ENCODE assay signal across 1 cellular context in the genomic region with DNA sequence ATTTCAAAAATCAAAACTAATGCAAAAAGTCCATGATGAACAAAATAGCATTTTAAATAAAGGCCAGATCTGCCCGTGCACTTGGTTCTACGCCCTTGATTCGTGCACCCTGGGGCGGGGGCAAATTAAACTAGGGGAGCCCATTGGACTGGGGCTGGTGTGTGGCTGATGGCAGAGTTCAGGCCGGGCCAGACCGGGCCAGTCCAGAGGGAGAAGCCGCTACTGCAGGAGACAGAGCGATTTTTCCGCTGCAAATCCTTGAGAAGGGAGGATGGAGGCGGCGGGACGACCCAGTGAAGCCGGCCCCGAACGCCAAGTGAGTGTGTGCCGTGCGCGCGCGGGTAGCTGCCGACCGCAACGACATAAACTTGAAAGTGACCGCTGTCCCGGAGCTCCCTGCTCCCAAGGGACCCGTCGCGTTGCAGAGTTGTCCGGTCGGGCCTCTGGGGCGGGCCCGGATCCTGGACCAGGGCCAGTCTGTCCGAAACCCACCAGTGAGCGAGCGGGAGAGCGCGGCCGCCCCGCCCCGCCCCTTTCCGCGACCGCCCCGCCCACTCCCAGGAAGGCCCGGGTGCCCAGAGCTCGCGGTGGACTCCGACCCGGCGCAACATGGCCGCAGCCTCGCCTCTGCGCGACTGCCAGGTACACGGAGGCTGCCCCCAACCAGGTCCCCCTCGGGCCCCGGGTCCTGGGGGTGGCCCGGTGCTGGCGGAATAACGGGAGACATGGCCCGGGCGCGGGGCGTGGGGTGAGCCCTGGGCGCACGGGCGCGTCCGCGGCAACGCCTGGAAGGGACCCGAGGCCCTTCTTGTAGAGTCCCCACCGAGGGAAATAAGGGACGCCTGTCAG.
TF ChIP-seq lines count a peak whose summit lies in the region.

A gene (plus strand): TSS at position 578 of the 849 bp plus-strand sequence. CDS start 32 bp downstream, at position 610.

TF ChIP-seq in HEK293, 187 proteins besides CTCF, POLR2A, EP300 and RAD21 (continued from another document and continues in another):
- TF ChIP-seq, protein P1, sequence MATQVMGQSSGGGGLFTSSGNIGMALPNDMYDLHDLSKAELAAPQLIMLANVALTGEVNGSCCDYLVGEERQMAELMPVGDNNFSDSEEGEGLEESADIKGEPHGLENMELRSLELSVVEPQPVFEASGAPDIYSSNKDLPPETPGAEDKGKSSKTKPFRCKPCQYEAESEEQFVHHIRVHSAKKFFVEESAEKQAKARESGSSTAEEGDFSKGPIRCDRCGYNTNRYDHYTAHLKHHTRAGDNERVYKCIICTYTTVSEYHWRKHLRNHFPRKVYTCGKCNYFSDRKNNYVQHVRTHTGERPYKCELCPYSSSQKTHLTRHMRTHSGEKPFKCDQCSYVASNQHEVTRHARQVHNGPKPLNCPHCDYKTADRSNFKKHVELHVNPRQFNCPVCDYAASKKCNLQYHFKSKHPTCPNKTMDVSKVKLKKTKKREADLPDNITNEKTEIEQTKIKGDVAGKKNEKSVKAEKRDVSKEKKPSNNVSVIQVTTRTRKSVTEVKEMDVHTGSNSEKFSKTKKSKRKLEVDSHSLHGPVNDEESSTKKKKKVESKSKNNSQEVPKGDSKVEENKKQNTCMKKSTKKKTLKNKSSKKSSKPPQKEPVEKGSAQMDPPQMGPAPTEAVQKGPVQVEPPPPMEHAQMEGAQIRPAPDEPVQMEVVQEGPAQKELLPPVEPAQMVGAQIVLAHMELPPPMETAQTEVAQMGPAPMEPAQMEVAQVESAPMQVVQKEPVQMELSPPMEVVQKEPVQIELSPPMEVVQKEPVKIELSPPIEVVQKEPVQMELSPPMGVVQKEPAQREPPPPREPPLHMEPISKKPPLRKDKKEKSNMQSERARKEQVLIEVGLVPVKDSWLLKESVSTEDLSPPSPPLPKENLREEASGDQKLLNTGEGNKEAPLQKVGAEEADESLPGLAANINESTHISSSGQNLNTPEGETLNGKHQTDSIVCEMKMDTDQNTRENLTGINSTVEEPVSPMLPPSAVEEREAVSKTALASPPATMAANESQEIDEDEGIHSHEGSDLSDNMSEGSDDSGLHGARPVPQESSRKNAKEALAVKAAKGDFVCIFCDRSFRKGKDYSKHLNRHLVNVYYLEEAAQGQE (tag by site-specific recombination; IDR thresholded peaks at IDR 0.05) = peak; percentile 38; the same call in 1 of the 2 replicates
- no peak for TF ChIP-seq SCRT1 (tag by site-specific recombination; IDR thresholded peaks at IDR 0.05; ENCODE audit: borderline replicate concordance)
- TF ChIP-seq, protein P2, sequence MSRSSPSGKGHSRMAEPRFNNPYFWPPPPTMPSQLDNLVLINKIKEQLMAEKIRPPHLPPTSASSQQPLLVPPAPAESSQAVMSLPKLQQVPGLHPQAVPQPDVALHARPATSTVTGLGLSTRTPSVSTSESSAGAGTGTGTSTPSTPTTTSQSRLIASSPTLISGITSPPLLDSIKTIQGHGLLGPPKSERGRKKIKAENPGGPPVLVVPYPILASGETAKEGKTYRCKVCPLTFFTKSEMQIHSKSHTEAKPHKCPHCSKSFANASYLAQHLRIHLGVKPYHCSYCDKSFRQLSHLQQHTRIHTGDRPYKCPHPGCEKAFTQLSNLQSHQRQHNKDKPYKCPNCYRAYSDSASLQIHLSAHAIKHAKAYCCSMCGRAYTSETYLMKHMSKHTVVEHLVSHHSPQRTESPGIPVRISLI (tag by site-specific recombination; IDR thresholded peaks at IDR 0.05) = no peak
- no peak for TF ChIP-seq HOXD13 (CRISPR knock-in tag; IDR thresholded peaks at IDR 0.05; ENCODE audit: borderline replicate concordance)
- TF ChIP-seq, protein P3, sequence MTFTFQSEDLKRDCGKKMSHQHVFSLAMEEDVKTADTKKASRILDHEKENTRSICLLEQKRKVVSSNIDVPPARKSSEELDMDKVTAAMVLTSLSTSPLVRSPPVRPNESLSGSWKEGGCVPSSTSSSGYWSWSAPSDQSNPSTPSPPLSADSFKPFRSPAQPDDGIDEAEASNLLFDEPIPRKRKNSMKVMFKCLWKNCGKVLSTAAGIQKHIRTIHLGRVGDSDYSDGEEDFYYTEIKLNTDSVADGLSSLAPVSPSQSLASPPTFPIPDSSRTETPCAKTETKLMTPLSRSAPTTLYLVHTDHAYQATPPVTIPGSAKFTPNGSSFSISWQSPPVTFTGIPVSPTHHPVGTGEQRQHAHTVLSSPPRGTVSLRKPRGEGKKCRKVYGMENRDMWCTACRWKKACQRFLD (tag by site-specific recombination; IDR thresholded peaks at IDR 0.05) = no peak
- no peak for TF ChIP-seq ZNF221 (tag by site-specific recombination; IDR thresholded peaks at IDR 0.05; ENCODE audit: borderline replicate concordance)
- TF ChIP-seq, protein P4, sequence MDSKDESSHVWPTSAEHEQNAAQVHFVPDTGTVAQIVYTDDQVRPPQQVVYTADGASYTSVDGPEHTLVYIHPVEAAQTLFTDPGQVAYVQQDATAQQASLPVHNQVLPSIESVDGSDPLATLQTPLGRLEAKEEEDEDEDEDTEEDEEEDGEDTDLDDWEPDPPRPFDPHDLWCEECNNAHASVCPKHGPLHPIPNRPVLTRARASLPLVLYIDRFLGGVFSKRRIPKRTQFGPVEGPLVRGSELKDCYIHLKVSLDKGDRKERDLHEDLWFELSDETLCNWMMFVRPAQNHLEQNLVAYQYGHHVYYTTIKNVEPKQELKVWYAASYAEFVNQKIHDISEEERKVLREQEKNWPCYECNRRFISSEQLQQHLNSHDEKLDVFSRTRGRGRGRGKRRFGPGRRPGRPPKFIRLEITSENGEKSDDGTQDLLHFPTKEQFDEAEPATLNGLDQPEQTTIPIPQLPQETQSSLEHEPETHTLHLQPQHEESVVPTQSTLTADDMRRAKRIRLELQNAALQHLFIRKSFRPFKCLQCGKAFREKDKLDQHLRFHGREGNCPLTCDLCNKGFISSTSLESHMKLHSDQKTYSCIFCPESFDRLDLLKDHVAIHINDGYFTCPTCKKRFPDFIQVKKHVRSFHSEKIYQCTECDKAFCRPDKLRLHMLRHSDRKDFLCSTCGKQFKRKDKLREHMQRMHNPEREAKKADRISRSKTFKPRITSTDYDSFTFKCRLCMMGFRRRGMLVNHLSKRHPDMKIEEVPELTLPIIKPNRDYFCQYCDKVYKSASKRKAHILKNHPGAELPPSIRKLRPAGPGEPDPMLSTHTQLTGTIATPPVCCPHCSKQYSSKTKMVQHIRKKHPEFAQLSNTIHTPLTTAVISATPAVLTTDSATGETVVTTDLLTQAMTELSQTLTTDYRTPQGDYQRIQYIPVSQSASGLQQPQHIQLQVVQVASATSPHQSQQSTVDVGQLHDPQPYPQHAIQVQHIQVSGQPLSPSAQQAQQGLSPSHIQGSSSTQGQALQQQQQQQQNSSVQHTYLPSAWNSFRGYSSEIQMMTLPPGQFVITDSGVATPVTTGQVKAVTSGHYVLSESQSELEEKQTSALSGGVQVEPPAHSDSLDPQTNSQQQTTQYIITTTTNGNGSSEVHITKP (tag by site-specific recombination; IDR thresholded peaks at IDR 0.05) = peak; percentile 76
- no peak for TF ChIP-seq ZNF837 (tag by site-specific recombination; IDR thresholded peaks at IDR 0.05)
- no peak for TF ChIP-seq ZNF211 (tag by site-specific recombination; IDR thresholded peaks at IDR 0.05; ENCODE audit: low read depth)
- TF ChIP-seq ZSCAN30 (tag by site-specific recombination; IDR thresholded peaks at IDR 0.05) = peak; percentile 71
- TF ChIP-seq ZBTB48 (tag by site-specific recombination; IDR thresholded peaks at IDR 0.05) = peak; percentile 62
- TF ChIP-seq ZFP37 (tag by site-specific recombination; IDR thresholded peaks at IDR 0.05) = peak; percentile 59; the same call in 1 of the 2 replicates
- TF ChIP-seq ZNF10 (tag by site-specific recombination; IDR thresholded peaks at IDR 0.05) = no peak
- TF ChIP-seq ZNF423 (tag by site-specific recombination; IDR thresholded peaks at IDR 0.05) = peak; percentile 93
- TF ChIP-seq ZNF830 (tag by site-specific recombination; IDR thresholded peaks at IDR 0.05; ENCODE audit: low read depth) = no peak
- TF ChIP-seq WT1 (tag by site-specific recombination; IDR thresholded peaks at IDR 0.05) = peak; percentile 53; the same call in 1 of the 2 replicates
- TF ChIP-seq ZNF561 (tag by site-specific recombination; IDR thresholded peaks at IDR 0.05; ENCODE audit: borderline replicate concordance) = no peak
- TF ChIP-seq ZNF174 (tag by site-specific recombination; IDR thresholded peaks at IDR 0.05) = no peak
- no peak for TF ChIP-seq ZNF529 (tag by site-specific recombination; IDR thresholded peaks at IDR 0.05; ENCODE audit: insufficient replicate concordance)
- TF ChIP-seq ZNF19 (tag by site-specific recombination; IDR thresholded peaks at IDR 0.05; ENCODE audit: low read depth) = no peak
- TF ChIP-seq, protein P5, sequence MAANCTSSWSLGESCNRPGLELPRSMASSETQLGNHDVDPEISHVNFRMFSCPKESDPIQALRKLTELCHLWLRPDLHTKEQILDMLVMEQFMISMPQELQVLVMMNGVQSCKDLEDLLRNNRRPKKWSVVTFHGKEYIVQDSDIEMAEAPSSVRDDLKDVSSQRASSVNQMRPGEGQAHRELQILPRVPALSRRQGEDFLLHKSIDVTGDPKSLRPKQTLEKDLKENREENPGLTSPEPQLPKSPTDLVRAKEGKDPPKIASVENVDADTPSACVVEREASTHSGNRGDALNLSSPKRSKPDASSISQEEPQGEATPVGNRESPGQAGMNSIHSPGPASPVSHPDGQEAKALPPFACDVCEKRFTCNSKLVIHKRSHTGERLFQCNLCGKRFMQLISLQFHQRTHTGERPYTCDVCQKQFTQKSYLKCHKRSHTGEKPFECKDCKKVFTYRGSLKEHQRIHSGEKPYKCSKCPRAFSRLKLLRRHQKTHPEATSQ (tag by site-specific recombination; IDR thresholded peaks at IDR 0.05) = no peak; the same call in 1 of the 2 replicates
- TF ChIP-seq ZNF629 (tag by site-specific recombination; IDR thresholded peaks at IDR 0.05) = peak; percentile 40; the same call in 1 of the 2 replicates
- TF ChIP-seq, protein P6, sequence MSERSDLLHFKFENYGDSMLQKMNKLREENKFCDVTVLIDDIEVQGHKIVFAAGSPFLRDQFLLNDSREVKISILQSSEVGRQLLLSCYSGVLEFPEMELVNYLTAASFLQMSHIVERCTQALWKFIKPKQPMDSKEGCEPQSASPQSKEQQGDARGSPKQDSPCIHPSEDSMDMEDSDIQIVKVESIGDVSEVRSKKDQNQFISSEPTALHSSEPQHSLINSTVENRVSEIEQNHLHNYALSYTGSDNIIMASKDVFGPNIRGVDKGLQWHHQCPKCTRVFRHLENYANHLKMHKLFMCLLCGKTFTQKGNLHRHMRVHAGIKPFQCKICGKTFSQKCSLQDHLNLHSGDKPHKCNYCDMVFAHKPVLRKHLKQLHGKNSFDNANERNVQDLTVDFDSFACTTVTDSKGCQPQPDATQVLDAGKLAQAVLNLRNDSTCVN (tag by site-specific recombination; optimal IDR thresholded peaks at IDR 0.05) = peak; percentile 86
- TF ChIP-seq GLI2 (tag by site-specific recombination; IDR thresholded peaks at IDR 0.05; ENCODE audit: borderline replicate concordance, low read depth) = no peak
- no peak for TF ChIP-seq ZNF768 (tag by site-specific recombination; IDR thresholded peaks at IDR 0.05)
- TF ChIP-seq, protein P7, sequence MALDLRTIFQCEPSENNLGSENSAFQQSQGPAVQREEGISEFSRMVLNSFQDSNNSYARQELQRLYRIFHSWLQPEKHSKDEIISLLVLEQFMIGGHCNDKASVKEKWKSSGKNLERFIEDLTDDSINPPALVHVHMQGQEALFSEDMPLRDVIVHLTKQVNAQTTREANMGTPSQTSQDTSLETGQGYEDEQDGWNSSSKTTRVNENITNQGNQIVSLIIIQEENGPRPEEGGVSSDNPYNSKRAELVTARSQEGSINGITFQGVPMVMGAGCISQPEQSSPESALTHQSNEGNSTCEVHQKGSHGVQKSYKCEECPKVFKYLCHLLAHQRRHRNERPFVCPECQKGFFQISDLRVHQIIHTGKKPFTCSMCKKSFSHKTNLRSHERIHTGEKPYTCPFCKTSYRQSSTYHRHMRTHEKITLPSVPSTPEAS (tag by site-specific recombination; IDR thresholded peaks at IDR 0.05) = no peak
- TF ChIP-seq ZFP69B (tag by site-specific recombination; IDR thresholded peaks at IDR 0.05) = peak; percentile 52; the same call in 1 of the 2 replicates
- TF ChIP-seq, protein P8, sequence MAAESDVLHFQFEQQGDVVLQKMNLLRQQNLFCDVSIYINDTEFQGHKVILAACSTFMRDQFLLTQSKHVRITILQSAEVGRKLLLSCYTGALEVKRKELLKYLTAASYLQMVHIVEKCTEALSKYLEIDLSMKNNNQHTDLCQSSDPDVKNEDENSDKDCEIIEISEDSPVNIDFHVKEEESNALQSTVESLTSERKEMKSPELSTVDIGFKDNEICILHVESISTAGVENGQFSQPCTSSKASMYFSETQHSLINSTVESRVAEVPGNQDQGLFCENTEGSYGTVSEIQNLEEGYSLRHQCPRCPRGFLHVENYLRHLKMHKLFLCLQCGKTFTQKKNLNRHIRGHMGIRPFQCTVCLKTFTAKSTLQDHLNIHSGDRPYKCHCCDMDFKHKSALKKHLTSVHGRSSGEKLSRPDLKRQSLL (tag by site-specific recombination; IDR thresholded peaks at IDR 0.05) = no peak
- TF ChIP-seq ZNF426 (tag by site-specific recombination; IDR thresholded peaks at IDR 0.05) = no peak
- TF ChIP-seq, protein P9, sequence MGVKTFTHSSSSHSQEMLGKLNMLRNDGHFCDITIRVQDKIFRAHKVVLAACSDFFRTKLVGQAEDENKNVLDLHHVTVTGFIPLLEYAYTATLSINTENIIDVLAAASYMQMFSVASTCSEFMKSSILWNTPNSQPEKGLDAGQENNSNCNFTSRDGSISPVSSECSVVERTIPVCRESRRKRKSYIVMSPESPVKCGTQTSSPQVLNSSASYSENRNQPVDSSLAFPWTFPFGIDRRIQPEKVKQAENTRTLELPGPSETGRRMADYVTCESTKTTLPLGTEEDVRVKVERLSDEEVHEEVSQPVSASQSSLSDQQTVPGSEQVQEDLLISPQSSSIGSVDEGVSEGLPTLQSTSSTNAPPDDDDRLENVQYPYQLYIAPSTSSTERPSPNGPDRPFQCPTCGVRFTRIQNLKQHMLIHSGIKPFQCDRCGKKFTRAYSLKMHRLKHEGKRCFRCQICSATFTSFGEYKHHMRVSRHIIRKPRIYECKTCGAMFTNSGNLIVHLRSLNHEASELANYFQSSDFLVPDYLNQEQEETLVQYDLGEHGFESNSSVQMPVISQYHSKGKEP (tag by site-specific recombination; IDR thresholded peaks at IDR 0.05) = no peak
- TF ChIP-seq, protein P10, sequence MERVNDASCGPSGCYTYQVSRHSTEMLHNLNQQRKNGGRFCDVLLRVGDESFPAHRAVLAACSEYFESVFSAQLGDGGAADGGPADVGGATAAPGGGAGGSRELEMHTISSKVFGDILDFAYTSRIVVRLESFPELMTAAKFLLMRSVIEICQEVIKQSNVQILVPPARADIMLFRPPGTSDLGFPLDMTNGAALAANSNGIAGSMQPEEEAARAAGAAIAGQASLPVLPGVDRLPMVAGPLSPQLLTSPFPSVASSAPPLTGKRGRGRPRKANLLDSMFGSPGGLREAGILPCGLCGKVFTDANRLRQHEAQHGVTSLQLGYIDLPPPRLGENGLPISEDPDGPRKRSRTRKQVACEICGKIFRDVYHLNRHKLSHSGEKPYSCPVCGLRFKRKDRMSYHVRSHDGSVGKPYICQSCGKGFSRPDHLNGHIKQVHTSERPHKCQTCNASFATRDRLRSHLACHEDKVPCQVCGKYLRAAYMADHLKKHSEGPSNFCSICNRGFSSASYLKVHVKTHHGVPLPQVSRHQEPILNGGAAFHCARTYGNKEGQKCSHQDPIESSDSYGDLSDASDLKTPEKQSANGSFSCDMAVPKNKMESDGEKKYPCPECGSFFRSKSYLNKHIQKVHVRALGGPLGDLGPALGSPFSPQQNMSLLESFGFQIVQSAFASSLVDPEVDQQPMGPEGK (tag by site-specific recombination; IDR thresholded peaks at IDR 0.05) = peak; percentile 81
- no peak for TF ChIP-seq ZNF548 (tag by site-specific recombination; IDR thresholded peaks at IDR 0.05)
- TF ChIP-seq ZBTB7A (tag by site-specific recombination; IDR thresholded peaks at IDR 0.05; ENCODE audit: low read depth) = no peak
- peak; percentile 75 for TF ChIP-seq SP7 (tag by site-specific recombination; IDR thresholded peaks at IDR 0.05)
